In the genomic region with DNA sequence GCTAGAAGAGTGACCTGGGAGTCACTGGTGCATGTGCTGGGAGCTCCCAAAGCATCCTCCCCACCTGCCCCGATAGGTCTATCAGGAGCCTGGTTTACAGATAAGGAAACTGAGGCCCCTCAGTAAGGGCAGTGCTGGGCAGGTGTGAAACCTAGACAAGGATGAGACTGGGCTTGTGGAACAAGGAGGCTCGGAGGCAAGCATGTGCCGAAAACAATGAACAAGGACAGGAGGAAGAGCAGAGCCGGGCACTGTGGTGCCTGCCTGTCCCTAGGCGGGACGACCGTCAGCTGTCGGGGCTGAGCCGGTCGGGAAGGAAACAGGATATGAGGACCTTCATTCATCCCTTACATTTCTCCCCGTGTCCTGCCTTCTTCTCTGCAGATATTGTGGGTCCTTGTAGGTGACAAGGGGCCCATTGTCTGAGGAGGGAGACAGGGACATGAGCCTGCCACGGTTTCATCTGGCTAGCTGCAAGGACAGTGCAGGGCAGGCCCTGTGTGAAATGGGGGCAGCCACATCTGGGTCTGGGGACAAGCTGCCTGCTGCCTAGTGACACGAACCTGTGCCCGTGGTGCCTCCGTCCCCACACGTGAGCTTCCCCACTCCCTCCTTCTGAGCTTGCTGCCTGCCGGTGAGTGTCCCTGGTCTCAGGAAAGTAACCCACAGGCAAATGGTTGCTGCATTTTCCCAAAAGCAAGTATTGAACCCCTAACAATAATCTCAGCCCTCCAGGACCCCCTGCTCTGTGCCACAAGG, we compare ENCODE assay signal across 13 cellular contexts. TPM values are rescaled to one million over a fixed set of nuclear protein-coding genes. Genes with fewer than 3 reads are reported as not detected.
DNase-seq lines count a peak whose midpoint lies in the region; ATAC-seq and TF ChIP-seq lines count a peak whose summit lies in the region.
"Had no signal": no experiment of that assay in that cellular context is flagged by ENCODE, and none has a peak within 500 bp of the region (broad histone marks: within the 10 kb centered on the region; RNA-seq: fewer than 3 reads in every experiment).

No MANE protein-coding gene starts in this region.

- H3K4me3 ChIP-seq in Caco-2 (ENCODE audit: low read depth, low read length) (peak overlapping the region; percentile 14), Karpas-422 (ENCODE audit: low read length) (peak overlapping the region; percentile 83), colonic mucosa (peak overlapping the region; percentile 32), psoas muscle (peak overlapping the region; percentile 25), sigmoid colon (peak overlapping the region in 2 of 4 donors; percentile 29 to 38), thyroid gland (replicated peaks in 1 of 3) (no peak overlapping the region)

- no peak for TF ChIP-seq POLR2A in sigmoid colon (IDR thresholded peaks at IDR 0.05)
- no peak for TF ChIP-seq POLR2A in thyroid gland (IDR thresholded peaks at IDR 0.05)

- H3K4me3 Mint-ChIP-seq in Caco-2 (ENCODE audit: unreplicated experiment), result peak overlapping the region; percentile 91

- H3K36me3 Mint-ChIP-seq in Caco-2 (ENCODE audit: insufficient read depth, unreplicated experiment), result peaks cover 4% of the 10 kb centered on the region

- DNase-seq in Caco-2 (no peak), Karpas-422 (no peak), colonic mucosa (no peak), psoas muscle (no peak), NCI-H128 (lab: John Stamatoyannopoulos, UW; ENCODE audit: unreplicated experiment) (no peak), sigmoid colon (no peak), cerebellar cortex (ENCODE audit: low spot score) (no peak), thyroid gland (no peak)
- DNase-seq: DMS79 had no signal

- no peaks in the 10 kb centered on the region for H3K9me3 Mint-ChIP-seq in Caco-2 (ENCODE audit: unreplicated experiment)

- H3K79me2 ChIP-seq in Karpas-422 (ENCODE audit: low read length), result peaks cover 59% of the 10 kb centered on the region

- peaks cover 5% of the 10 kb centered on the region for H3K4me1 Mint-ChIP-seq in Caco-2 (ENCODE audit: low read depth, unreplicated experiment)

- TF ChIP-seq EP300 in sigmoid colon (IDR thresholded peaks at IDR 0.05), result no peak

- no peaks in the 10 kb centered on the region for H3K9me2 ChIP-seq in Karpas-422 (replicated peaks; ENCODE audit: insufficient read depth, low read length)

- peak overlapping the region; percentile 32 for H3K27ac Mint-ChIP-seq in Caco-2 (ENCODE audit: unreplicated experiment)

- H3K9me3 ChIP-seq in Caco-2, result no peaks in the 10 kb centered on the region
- no peaks in the 10 kb centered on the region for H3K9me3 ChIP-seq in Karpas-422 (ENCODE audit: low read length)
- H3K9me3 ChIP-seq in colonic mucosa, result no peaks in the 10 kb centered on the region
- no peaks in the 10 kb centered on the region for H3K9me3 ChIP-seq in psoas muscle
- H3K9me3 ChIP-seq in sigmoid colon, result peaks cover 0 to 5% (median 0%) of the 10 kb centered on the region in 4 donors
- no peaks in the 10 kb centered on the region for H3K9me3 ChIP-seq in thyroid gland
- H3K9me3 ChIP-seq: ascending aorta, prostate gland had no signal

- CTCF ChIA-PET in Caco-2 (lab: Charles Lee), result no interaction called here

- H3K4me2 ChIP-seq in Karpas-422 (ENCODE audit: low read depth, low read length, poor library complexity, severe bottlenecking), result peak overlapping the region; percentile 75

- H3K27me3 ChIP-seq in Caco-2 (replicated peaks; ENCODE audit: control insufficient read depth, insufficient read depth, low read length) (no peaks in the 10 kb centered on the region), Karpas-422 (ENCODE audit: low read length) (no peaks in the 10 kb centered on the region), colonic mucosa (no peaks in the 10 kb centered on the region), psoas muscle (ENCODE audit: insufficient read depth in 3 of 3, low read length in 2 of 3) (peaks cover 0 to 2% (median 0%) of the 10 kb centered on the region in 3 donors), sigmoid colon (no peaks in the 10 kb centered on the region), thyroid gland (no peaks in the 10 kb centered on the region)
- H3K27me3 ChIP-seq: ascending aorta had no signal

- H3K9ac ChIP-seq in Karpas-422 (ENCODE audit: low read length) (peak overlapping the region; percentile 80), colonic mucosa (ENCODE audit: low read depth in 2 of 2, low read length in 2 of 2) (peak overlapping the region; percentile 58 to 60)

- H2AFZ ChIP-seq in Karpas-422 (ENCODE audit: low read length), result no peak overlapping the region

- peak overlapping the region; percentile 73; the same call in 1 of the 2 replicates for H3K27ac ChIP-seq in Karpas-422 (ENCODE audit: low read length)
- H3K27ac ChIP-seq in colonic mucosa, result peak overlapping the region; percentile 71
- no peak overlapping the region for H3K27ac ChIP-seq in psoas muscle
- no peak overlapping the region for H3K27ac ChIP-seq in sigmoid colon
- no peak overlapping the region for H3K27ac ChIP-seq in thyroid gland
- H3K27ac ChIP-seq: prostate gland, VCaP had no signal

- no TSS peak for BruUV-seq in Caco-2 (replicated peaks; lab: Mats Ljungman, UMichigan)

- WGBS in psoas muscle, 3 donors, result 62 to 75% (median 66%) methylated on average over 17 of the region's 17 CpGs
- WGBS in sigmoid colon, 2 donors, result 59 to 80% methylated on average over 17 of the region's 17 CpGs
- 80 to 82% methylated on average over 15 to 17 of the region's 17 CpGs for WGBS in thyroid gland, 2 donors

- no peaks in the 10 kb centered on the region for H3K36me3 ChIP-seq in Caco-2 (ENCODE audit: control insufficient read depth, insufficient read depth, low read length)
- H3K36me3 ChIP-seq in Karpas-422 (ENCODE audit: insufficient read depth, low read length), result no peaks in the 10 kb centered on the region
- H3K36me3 ChIP-seq in colonic mucosa, result no peaks in the 10 kb centered on the region
- no peaks in the 10 kb centered on the region for H3K36me3 ChIP-seq in psoas muscle (ENCODE audit: insufficient read depth in 1 of 2, low read depth in 1 of 2)
- H3K36me3 ChIP-seq in sigmoid colon, result no peaks in the 10 kb centered on the region
- H3K36me3 ChIP-seq in thyroid gland, result no peaks in the 10 kb centered on the region
- H3K36me3 ChIP-seq: ascending aorta, prostate gland had no signal

- no peaks in the 10 kb centered on the region for H3K27me3 Mint-ChIP-seq in Caco-2 (ENCODE audit: insufficient read depth, unreplicated experiment)

- H3K4me1 ChIP-seq in Caco-2 (peaks cover 21% of the 10 kb centered on the region), Karpas-422 (ENCODE audit: low read length) (peaks cover 24% of the 10 kb centered on the region), colonic mucosa (no peaks in the 10 kb centered on the region), psoas muscle (no peaks in the 10 kb centered on the region), sigmoid colon (no peaks in the 10 kb centered on the region), thyroid gland (peaks cover 11 to 16% of the 10 kb centered on the region in 2 donors)
- H3K4me1 ChIP-seq: ascending aorta, prostate gland had no signal

- intact Hi-C loops in Caco-2 (cut with micrococcal nuclease; ENCODE audit: unreplicated experiment) (no loop called here), colonic mucosa (cut with DNase I) (no loop called here), psoas muscle (cut with DNase I) (no loop called here), sigmoid colon (cut with DNase I) (no loop called here), thyroid gland (cut with DNase I) (no loop called here)

- H4K20me1 ChIP-seq in Karpas-422 (ENCODE audit: insufficient read depth, low read depth, low read length), result no peaks in the 10 kb centered on the region

- POLR2A ChIA-PET in Caco-2 (lab: Charles Lee), result no interaction called here

- ATAC-seq in psoas muscle, result no peak

- TF ChIP-seq CTCF in Caco-2 (IDR thresholded peaks at IDR 0.05; ENCODE audit: insufficient read depth in 1 of 2, low read depth in 1 of 2, low read length in 1 of 2, severe bottlenecking in 1 of 2, unreplicated experiment in 1 of 2) (no peak), colonic mucosa (IDR thresholded peaks at IDR 0.05) (no peak), psoas muscle (IDR thresholded peaks at IDR 0.05) (no peak), sigmoid colon (IDR thresholded peaks at IDR 0.05) (no peak), thyroid gland (IDR thresholded peaks at IDR 0.05) (no peak)

RNA-seq across cellular contexts. Expression of gene FGD3, which starts 18.6 kb away (rescaled TPM):
- total RNA-seq in Caco-2 (2022) (25.7 and 26.6 TPM in 2 replicates), colonic mucosa (1 to 10 TPM; 1.8 to 2.3 TPM), psoas muscle (1 to 10 TPM; 1.2 to 2.5 (median 1.8) TPM), sigmoid colon (1 to 10 TPM; 2.5 to 5.3 (median 4.2) TPM), thyroid gland (1 to 10 TPM; 5.2 to 6.6 (median 5.6) TPM)
- total RNA-seq in Karpas-422 (2014; rRNA removed; shearing (Covaris generic); ENCODE audit: low replicate concordance), result 9.0 and 24.5 TPM in 2 replicates
- polyA plus RNA-seq in psoas muscle (under 1 TPM; 0.45 to 0.68 (median 0.58) TPM), sigmoid colon (10 to 100 TPM in 1 of 3 donors, 1 to 10 TPM in 2; 1.8 to 18.0 (median 2.5) TPM)
- total RNA-seq: fibroblast of lung had no signal
- polyA plus RNA-seq: fibroblast of lung had no signal

Comparison
In these comparisons a context has a peak if more than half of its experiments do, and no peak if none do; other contexts are left out.
1. H3K4me3 ChIP-seq: peak in Caco-2 (single experiment), Karpas-422 (single experiment), colonic mucosa (single experiment) and psoas muscle (single experiment); none in thyroid gland (0 of 3).
2. H3K27ac ChIP-seq: peak in Karpas-422 (single experiment) and colonic mucosa (single experiment); none in psoas muscle (single experiment), sigmoid colon (0 of 4) and thyroid gland (0 of 3).